Comparison of ENCODE assay signal across 14 cellular contexts in genomic region chr6:39301606-39302005, GRCh38. TPM values are rescaled to one million over a fixed set of nuclear protein-coding genes. Genes with fewer than 3 reads are reported as not detected.
DNase-seq lines count a peak whose midpoint lies in the region; ATAC-seq and TF ChIP-seq lines count a peak whose summit lies in the region.
"Had no signal": no experiment of that assay in that cellular context is flagged by ENCODE, and none has a peak within 500 bp of the region (broad histone marks: within the 10 kb centered on the region; RNA-seq: fewer than 3 reads in every experiment).

No MANE protein-coding gene starts in this region.

- H3K36me3 Mint-ChIP-seq in glutamatergic neuron (ENCODE audit: unreplicated experiment), result peaks cover 4% of the 10 kb centered on the region
- no peaks in the 10 kb centered on the region for H3K36me3 Mint-ChIP-seq in activated naive CD4-positive, alpha-beta T cell treated with anti-CD3 and anti-CD28 coated beads for 36 hours (ENCODE audit: low read depth)

- H3K4me1 ChIP-seq in PC-3 (ENCODE audit: insufficient read depth, low read length), result 0 out of 2 replicates have a peak, but pooled peaks cover 2% of the 10 kb centered on the region
- peaks cover 0 to 15% (median 6%) of the 10 kb centered on the region in 4 donors for H3K4me1 ChIP-seq in stomach
- H3K4me1 ChIP-seq: gastrocnemius medialis had no signal

- H3K36me3 ChIP-seq in PC-3 (ENCODE audit: low read depth, low read length), result no peaks in the 10 kb centered on the region
- no peaks in the 10 kb centered on the region for H3K36me3 ChIP-seq in stomach
- H3K36me3 ChIP-seq: gastrocnemius medialis, Peyer's patch, thyroid gland had no signal

- intact Hi-C loops in PC-3 (cut with micrococcal nuclease) (loop anchor here (2.0 kb wide), 1 partner anchor 429 kb away; no protein-coding TSS in a partner anchor), stomach (cut with DNase I; ENCODE audit: low total_unique reads) (loop anchor here (5.0 to 10.0 kb wide), 2 partner anchors 134 to 427 kb away; no protein-coding TSS in a partner anchor)
- intact Hi-C loops in activated naive CD4-positive, alpha-beta T cell treated with anti-CD3 and anti-CD28 coated beads for 36 hours (cut with micrococcal nuclease), result loop anchor here (2.0 kb wide), 1 partner anchor 429 kb away; no protein-coding TSS in a partner anchor

- H3K27ac Mint-ChIP-seq in glutamatergic neuron (ENCODE audit: unreplicated experiment), result no peak overlapping the region
- H3K27ac Mint-ChIP-seq in activated naive CD4-positive, alpha-beta T cell treated with anti-CD3 and anti-CD28 coated beads for 36 hours, result no peak overlapping the region

- POLR2A ChIA-PET in PC-3 (lab: Charles Lee; ENCODE audit: unreplicated experiment), result no interaction called here

- no peak overlapping the region for H3K9ac ChIP-seq in PC-3 (ENCODE audit: low read length)

- peaks cover 4% of the 10 kb centered on the region for H3K9me3 Mint-ChIP-seq in glutamatergic neuron (ENCODE audit: unreplicated experiment)
- H3K9me3 Mint-ChIP-seq in activated naive CD4-positive, alpha-beta T cell treated with anti-CD3 and anti-CD28 coated beads for 36 hours, result peaks cover 2% of the 10 kb centered on the region

- CTCF ChIA-PET in PC-3 (lab: Charles Lee), result no interaction called here
- CTCF ChIA-PET in activated naive CD4-positive, alpha-beta T cell treated with anti-CD3 and anti-CD28 coated beads for 36 hours (lab: Charles Lee), result interaction anchor here (0.9 to 17.6 kb wide), 6 partner anchors 22 to 304 kb away, joined by 3 to 391 read pairs (median 7); no protein-coding TSS in a partner anchor

- DNase-seq in AG09309 (ENCODE audit: low read depth) (no peak), H4 (ENCODE audit: low spot score) (peak; percentile 26), PC-3 (peak; percentile 14), glutamatergic neuron (peak; percentile 52), stomach (no peak), NCI-H1694 (lab: John Stamatoyannopoulos, UW) (no peak)
- DNase-seq in activated naive CD4-positive, alpha-beta T cell treated with anti-CD3 and anti-CD28 coated beads for 36 hours, result no peak
- DNase-seq: activated CD4-positive, alpha-beta T cell treated with anti-CD3 and anti-CD28 coated beads for 48 hours; amniotic stem cell; gastrocnemius medialis; Peyer's patch; thyroid gland had no signal

- no peaks in the 10 kb centered on the region for H4K20me1 ChIP-seq in PC-3 (ENCODE audit: low read length)

- TF ChIP-seq EP300 in stomach (IDR thresholded peaks at IDR 0.05), result no peak

- TF ChIP-seq POLR2A in stomach (IDR thresholded peaks at IDR 0.05), result no peak

- H3K4me3 ChIP-seq in AG09309 (ENCODE audit: control insufficient read depth, low read depth, low read length) (no peak overlapping the region), PC-3 (ENCODE audit: low read length) (no peak overlapping the region), stomach (no peak overlapping the region)
- H3K4me3 ChIP-seq: gastrocnemius medialis, Peyer's patch, thyroid gland had no signal

- peaks cover 7% of the 10 kb centered on the region for H3K27me3 Mint-ChIP-seq in glutamatergic neuron (ENCODE audit: unreplicated experiment)
- no peaks in the 10 kb centered on the region for H3K27me3 Mint-ChIP-seq in activated naive CD4-positive, alpha-beta T cell treated with anti-CD3 and anti-CD28 coated beads for 36 hours (ENCODE audit: low read depth)

- H3K9me3 ChIP-seq in PC-3 (ENCODE audit: low read length) (no peaks in the 10 kb centered on the region), stomach (no peaks in the 10 kb centered on the region)
- H3K9me3 ChIP-seq: gastrocnemius medialis, Peyer's patch, thyroid gland had no signal

- H3K27ac ChIP-seq in PC-3 (ENCODE audit: low read length), result no peak overlapping the region
- no peak overlapping the region for H3K27ac ChIP-seq in stomach
- H3K27ac ChIP-seq: gastrocnemius medialis, Peyer's patch, thyroid gland had no signal

- no peaks in the 10 kb centered on the region for H3F3A ChIP-seq in PC-3 (ENCODE audit: low read length, unreplicated experiment)

- H2AFZ ChIP-seq in PC-3 (ENCODE audit: low read length), result no peak overlapping the region

- no peak overlapping the region for H3K4me3 Mint-ChIP-seq in glutamatergic neuron (ENCODE audit: unreplicated experiment)
- H3K4me3 Mint-ChIP-seq in activated naive CD4-positive, alpha-beta T cell treated with anti-CD3 and anti-CD28 coated beads for 36 hours, result no peak overlapping the region

- no peaks in the 10 kb centered on the region for H3K9me2 ChIP-seq in PC-3 (replicated peaks; ENCODE audit: low read length)

- ATAC-seq in PC-3 (no peak), GM18858 (IDR thresholded peaks at IDR 0.05; ENCODE audit: unreplicated experiment) (no peak)
- ATAC-seq: gastrocnemius medialis had no signal

- TF ChIP-seq CTCF in AG09309 (IDR thresholded peaks at IDR 0.05; ENCODE audit: control insufficient read depth, insufficient read depth, low read depth, low read length, missing control alignments), result peak; percentile 50
- TF ChIP-seq CTCF in PC-3 (conservative IDR thresholded peaks at IDR 0.05; ENCODE audit: low read depth, low read length), result peak; percentile 56
- TF ChIP-seq CTCF in glutamatergic neuron (IDR thresholded peaks at IDR 0.05; ENCODE audit: partially characterized antibody, unreplicated experiment), result peak; percentile 46
- no peak for TF ChIP-seq CTCF in stomach (IDR thresholded peaks at IDR 0.05)

- WGBS in stomach, 5 donors, result 65 to 89% (median 84%) methylated on average over 4 to 7 of the region's 7 CpGs

- no peaks in the 10 kb centered on the region for H3K79me2 ChIP-seq in PC-3 (ENCODE audit: low read length)

- no peak overlapping the region for H3K4me2 ChIP-seq in PC-3 (ENCODE audit: low read length)

- BruUV-seq in PC-3 (replicated peaks; lab: Mats Ljungman, UMichigan), result no TSS peak

- H3K27me3 ChIP-seq in PC-3 (ENCODE audit: low read length) (peaks cover 24% of the 10 kb centered on the region), stomach (peaks cover 0 to 11% (median 0%) of the 10 kb centered on the region in 3 donors)
- H3K27me3 ChIP-seq: Peyer's patch, thyroid gland had no signal

- H3K4me1 Mint-ChIP-seq in glutamatergic neuron (ENCODE audit: low read depth, unreplicated experiment), result peaks cover 4% of the 10 kb centered on the region
- peaks cover 6% of the 10 kb centered on the region for H3K4me1 Mint-ChIP-seq in activated naive CD4-positive, alpha-beta T cell treated with anti-CD3 and anti-CD28 coated beads for 36 hours (ENCODE audit: low read depth)

RNA-seq across cellular contexts. Expression of gene KCNK17, which starts 12.6 kb away (rescaled TPM):
- not detected in 2 replicates for total RNA-seq in H4 (2014; rRNA removed; shearing (Covaris generic))
- not detected in 2 replicates for total RNA-seq in PC-3 (2014; rRNA removed)
- total RNA-seq in glutamatergic neuron (ENCODE audit: unreplicated experiment), result not detected
- not detected for total RNA-seq in activated naive CD4-positive, alpha-beta T cell treated with anti-CD3 and anti-CD28 coated beads for 36 hours
- total RNA-seq in stomach, result 1 to 10 TPM in 1 of 5 donors, not detected in 4; 1.1 TPM
- polyA plus RNA-seq in stomach, result under 1 TPM; 0.15 to 0.68 (median 0.46) TPM
- total RNA-seq: gastrocnemius medialis, LHCN-M2 had no signal

RNA-seq across cellular contexts. Expression of gene KCNK16, which starts 20.9 kb away (rescaled TPM):
- not detected in 2 replicates for total RNA-seq in H4 (2014; rRNA removed; shearing (Covaris generic))
- total RNA-seq in PC-3 (2014; rRNA removed) (not detected in 2 replicates), glutamatergic neuron (ENCODE audit: unreplicated experiment) (not detected), stomach (under 1 TPM in 1 of 5 donors, not detected in 4; 0.73 TPM)
- not detected for total RNA-seq in activated naive CD4-positive, alpha-beta T cell treated with anti-CD3 and anti-CD28 coated beads for 36 hours
- under 1 TPM in 1 of 3 donors, not detected in 2; 0.37 TPM for polyA plus RNA-seq in stomach
- total RNA-seq: gastrocnemius medialis, LHCN-M2, Peyer's patch had no signal

Comparison
In these comparisons a context has a peak if more than half of its experiments do, and no peak if none do; other contexts are left out.
1. DNase-seq: peak in H4 (single experiment), PC-3 (single experiment) and glutamatergic neuron (single experiment); none in AG09309 (single experiment), activated naive CD4-positive, alpha-beta T cell treated with anti-CD3 and anti-CD28 coated beads for 36 hours (single experiment), stomach (single experiment) and NCI-H1694 (single experiment).
2. CTCF ChIP-seq: peak in AG09309 (single experiment), PC-3 (single experiment) and glutamatergic neuron (single experiment); none in stomach (0 of 7).